1 cellular context compared by ENCODE assay signal in the genomic region with DNA sequence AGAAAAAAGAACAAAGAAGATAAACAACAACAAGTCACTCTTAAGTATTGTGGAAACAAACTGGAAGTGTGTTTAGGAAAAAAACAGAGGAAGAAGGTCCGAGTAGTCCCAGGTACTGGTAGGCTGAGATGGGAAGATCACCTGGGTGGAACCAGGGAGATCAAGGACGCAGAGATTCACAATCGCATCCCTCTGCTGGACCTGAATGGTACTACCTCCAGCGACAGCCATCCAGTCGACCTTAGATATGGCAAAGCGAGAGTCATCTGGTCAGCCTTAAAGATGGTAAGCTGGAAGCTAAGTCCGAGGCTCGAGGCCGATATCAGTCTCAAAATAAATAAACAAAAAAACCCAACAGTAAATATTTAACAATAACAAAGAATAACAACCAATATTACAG.
TF ChIP-seq lines count a peak whose summit lies in the region.

No MANE protein-coding gene starts in this region.

TF ChIP-seq in H1, 55 proteins besides CTCF, POLR2A, EP300 and RAD21:
- TF ChIP-seq ZNF274 (IDR thresholded peaks at IDR 0.05; ENCODE audit: borderline replicate concordance, extremely low read depth, low read length) (no peak), EZH2 (IDR thresholded peaks at IDR 0.05; ENCODE audit: low read depth, low read length, severe bottlenecking) (no peak), JUN (IDR thresholded peaks at IDR 0.05; ENCODE audit: low read depth, low read length) (no peak), GTF2F1 (IDR thresholded peaks at IDR 0.05; ENCODE audit: borderline replicate concordance, low read depth, low read length) (no peak), EGR1 (IDR thresholded peaks at IDR 0.05; ENCODE audit: borderline replicate concordance, low read depth, low read length) (no peak), NANOG (IDR thresholded peaks at IDR 0.05; ENCODE audit: insufficient read depth, low read depth, low read length, poor library complexity, severe bottlenecking) (no peak), SAP30 (IDR thresholded peaks at IDR 0.05; ENCODE audit: insufficient read depth, insufficient replicate concordance, low read length) (no peak), BACH1 (IDR thresholded peaks at IDR 0.05; ENCODE audit: low read length) (no peak), RFX5 (IDR thresholded peaks at IDR 0.05; ENCODE audit: borderline replicate concordance, low read depth, low read length) (no peak), TCF12 (IDR thresholded peaks at IDR 0.05; ENCODE audit: low read depth, low read length) (no peak), CBX5 (IDR thresholded peaks at IDR 0.05; ENCODE audit: low read depth, low read length) (no peak), JUND (IDR thresholded peaks at IDR 0.05; ENCODE audit: low read length) (no peak), YY1 (IDR thresholded peaks at IDR 0.05; ENCODE audit: low read depth, low read length) (no peak)
- TF ChIP-seq, protein P1, sequence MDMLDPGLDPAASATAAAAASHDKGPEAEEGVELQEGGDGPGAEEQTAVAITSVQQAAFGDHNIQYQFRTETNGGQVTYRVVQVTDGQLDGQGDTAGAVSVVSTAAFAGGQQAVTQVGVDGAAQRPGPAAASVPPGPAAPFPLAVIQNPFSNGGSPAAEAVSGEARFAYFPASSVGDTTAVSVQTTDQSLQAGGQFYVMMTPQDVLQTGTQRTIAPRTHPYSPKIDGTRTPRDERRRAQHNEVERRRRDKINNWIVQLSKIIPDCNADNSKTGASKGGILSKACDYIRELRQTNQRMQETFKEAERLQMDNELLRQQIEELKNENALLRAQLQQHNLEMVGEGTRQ (IDR thresholded peaks at IDR 0.05; ENCODE audit: low read length), result no peak
- TF ChIP-seq, protein P2, sequence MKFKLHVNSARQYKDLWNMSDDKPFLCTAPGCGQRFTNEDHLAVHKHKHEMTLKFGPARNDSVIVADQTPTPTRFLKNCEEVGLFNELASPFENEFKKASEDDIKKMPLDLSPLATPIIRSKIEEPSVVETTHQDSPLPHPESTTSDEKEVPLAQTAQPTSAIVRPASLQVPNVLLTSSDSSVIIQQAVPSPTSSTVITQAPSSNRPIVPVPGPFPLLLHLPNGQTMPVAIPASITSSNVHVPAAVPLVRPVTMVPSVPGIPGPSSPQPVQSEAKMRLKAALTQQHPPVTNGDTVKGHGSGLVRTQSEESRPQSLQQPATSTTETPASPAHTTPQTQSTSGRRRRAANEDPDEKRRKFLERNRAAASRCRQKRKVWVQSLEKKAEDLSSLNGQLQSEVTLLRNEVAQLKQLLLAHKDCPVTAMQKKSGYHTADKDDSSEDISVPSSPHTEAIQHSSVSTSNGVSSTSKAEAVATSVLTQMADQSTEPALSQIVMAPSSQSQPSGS (IDR thresholded peaks at IDR 0.05; ENCODE audit: low read length), result no peak
